11 cellular contexts compared by ENCODE assay signal in the genomic region with DNA sequence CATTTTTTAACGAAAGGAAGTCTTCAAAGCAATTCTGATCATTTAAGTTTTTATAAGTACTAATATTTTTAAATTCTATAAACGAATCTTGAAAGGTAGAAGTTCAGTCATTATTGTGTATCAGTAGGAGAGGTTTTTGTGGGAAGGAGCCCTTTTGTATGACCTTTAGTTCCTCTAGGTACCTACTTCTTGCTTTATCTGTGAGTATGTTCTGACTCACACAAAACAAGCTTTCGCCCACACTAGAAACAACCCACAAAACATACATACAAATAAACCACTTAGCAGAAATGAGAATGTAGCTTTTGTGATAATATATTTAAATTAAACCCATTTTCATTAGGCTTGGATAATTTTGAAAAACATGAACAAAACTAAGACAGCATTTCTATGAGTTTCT. TPM values are rescaled to one million over a fixed set of nuclear protein-coding genes. Genes with fewer than 3 reads are reported as not detected.
A peak's percentile ranks its signal among the peaks of the same experiment; 100 is the strongest.
DNase-seq lines count a peak whose midpoint lies in the region; ATAC-seq, FAIRE-seq and TF ChIP-seq lines count a peak whose summit lies in the region.
"Had no signal": no experiment of that assay in that cellular context is flagged by ENCODE, and none has a peak within 500 bp of the region (broad histone marks: within the 10 kb centered on the region; RNA-seq: fewer than 3 reads in every experiment).

No MANE protein-coding gene starts in this region.

- FAIRE-seq in H54 (lab: Jason Lieb, UNC), result peak; percentile 75
- no peak for FAIRE-seq in pancreas (lab: Jason Lieb, UNC)

- no peaks in the 10 kb centered on the region for H3K4me1 ChIP-seq in pancreas

- H3K27ac ChIP-seq in pancreas, result no peak overlapping the region

- 51 to 53% methylated on average over 3 of the region's 3 CpGs for WGBS in pancreas, 2 donors

- no peak for DNase-seq in H54 (ENCODE audit: insufficient read length, low spot score)
- DNase-seq in fibroblast of pulmonary artery (ENCODE audit: low read depth), result peak; percentile 45
- DNase-seq in head of caudate nucleus, result no peak
- DNase-seq in UCSD-AML1 (lab: John Stamatoyannopoulos, UW; ENCODE audit: unreplicated experiment), result no peak
- no peak for DNase-seq in pancreas
- no peak for DNase-seq in NCI-H345 (lab: John Stamatoyannopoulos, UW)
- DNase-seq: activated CD4-positive, CD25-positive, alpha-beta regulatory T cell treated with anti-CD3 and anti-CD28 coated beads, Interleukin-2, amount 50 U/mL, for 72 hours; NCI-H1048; trophoblast cell had no signal

- H3K4me3 ChIP-seq in fibroblast of pulmonary artery (replicated peaks; ENCODE audit: low read depth, low read length) (no peak overlapping the region), pancreas (no peak overlapping the region)

- intact Hi-C loops in head of caudate nucleus (cut with DNase I) (no loop called here), pancreas (cut with DNase I) (no loop called here)

- H3K27me3 ChIP-seq in pancreas, result no peaks in the 10 kb centered on the region

- TF ChIP-seq CTCF in fibroblast of pulmonary artery (IDR thresholded peaks at IDR 0.05; ENCODE audit: low read length, missing control alignments) (no peak), pancreas (IDR thresholded peaks at IDR 0.05) (no peak)

- no peaks in the 10 kb centered on the region for H3K9me3 ChIP-seq in pancreas

- TF ChIP-seq POLR2A in H54 (IDR thresholded peaks at IDR 0.05; ENCODE audit: low read depth, low read length), result no peak

- peaks cover 0 to 52% (median 16%) of the 10 kb centered on the region in 3 donors for H3K36me3 ChIP-seq in pancreas

- peak; percentile 59 for ATAC-seq in GM18519 (IDR thresholded peaks at IDR 0.05; ENCODE audit: low FRiP score, unreplicated experiment)
- peak; percentile 81 for ATAC-seq in HG03565 (IDR thresholded peaks at IDR 0.05; ENCODE audit: unreplicated experiment)
- no peak for ATAC-seq in pancreas

RNA-seq across cellular contexts. Expression of a gene that starts 27.8 kb away (rescaled TPM):
- total RNA-seq in pancreas, result 10 to 100 TPM; 17.5 to 29.3 (median 22.3) TPM
- polyA plus RNA-seq in pancreas, result 10 to 100 TPM; 64.1 to 85.4 TPM

Comparison
In these comparisons a context has a peak if more than half of its experiments do, and no peak if none do; other contexts are left out.
1. ATAC-seq: peak in GM18519 (single experiment) and HG03565 (single experiment); none in pancreas (0 of 4).